Comparison of ENCODE assay signal across 1 cellular context in genomic region chr2:238560234-238560633, GRCh38.
TF ChIP-seq lines count a peak whose summit lies in the region.

No MANE protein-coding gene starts in this region.

TF ChIP-seq in HepG2, 621 proteins besides CTCF, POLR2A, EP300 and RAD21 (continued from another document and continues in another):
- TF ChIP-seq CERS6 (CRISPR knock-in tag; IDR thresholded peaks at IDR 0.05) = no peak
- no peak for TF ChIP-seq ZNF30 (CRISPR knock-in tag; IDR thresholded peaks at IDR 0.05)
- peak; percentile 50 for TF ChIP-seq ZNF687 (CRISPR knock-in tag; IDR thresholded peaks at IDR 0.05)
- no peak for TF ChIP-seq ELF4 (CRISPR knock-in tag; IDR thresholded peaks at IDR 0.05; ENCODE audit: borderline replicate concordance)
- no peak for TF ChIP-seq RARG (CRISPR knock-in tag; IDR thresholded peaks at IDR 0.05; ENCODE audit: low read depth)
- peak; percentile 35; the same call in 1 of the 2 replicates for TF ChIP-seq ZFP91 (CRISPR knock-in tag; IDR thresholded peaks at IDR 0.05; ENCODE audit: borderline replicate concordance)
- no peak for TF ChIP-seq ZNF225 (CRISPR knock-in tag; IDR thresholded peaks at IDR 0.05)
- no peak for TF ChIP-seq ATF7-NPFF (CRISPR knock-in tag; IDR thresholded peaks at IDR 0.05; ENCODE audit: low read depth)
- no peak for TF ChIP-seq ZNF292 (CRISPR knock-in tag; IDR thresholded peaks at IDR 0.05; ENCODE audit: borderline replicate concordance, low read depth)
- TF ChIP-seq MAF1 (CRISPR knock-in tag; IDR thresholded peaks at IDR 0.05; ENCODE audit: borderline replicate concordance) = no peak
- no peak for TF ChIP-seq YY1 (IDR thresholded peaks at IDR 0.05; ENCODE audit: insufficient read depth, insufficient replicate concordance, low read depth, low read length)
- TF ChIP-seq SMC3 (IDR thresholded peaks at IDR 0.05; ENCODE audit: low read length) = peak; percentile 44; the same call in 1 of the 2 replicates
- TF ChIP-seq HNRNPLL (IDR thresholded peaks at IDR 0.05; ENCODE audit: low read depth, low read length, poor library complexity, severe bottlenecking) = no peak
- TF ChIP-seq ZBTB33 (CRISPR knock-in tag; IDR thresholded peaks at IDR 0.05) = peak; percentile 22; the same call in 1 of the 2 replicates
- TF ChIP-seq ZMYM2 (CRISPR knock-in tag; IDR thresholded peaks at IDR 0.05) = no peak
- no peak for TF ChIP-seq ZHX1 (CRISPR knock-in tag; IDR thresholded peaks at IDR 0.05; ENCODE audit: low read depth)
- TF ChIP-seq MED8 (CRISPR knock-in tag; IDR thresholded peaks at IDR 0.05; ENCODE audit: insufficient replicate concordance) = no peak
- no peak for TF ChIP-seq RFX3 (CRISPR knock-in tag; IDR thresholded peaks at IDR 0.05)
- TF ChIP-seq ZBTB46 (CRISPR knock-in tag; IDR thresholded peaks at IDR 0.05; ENCODE audit: borderline replicate concordance) = no peak
- TF ChIP-seq EED (CRISPR knock-in tag; IDR thresholded peaks at IDR 0.05) = 0 out of 2 replicates have a peak, but pooled peaks have one; percentile 20
- no peak for TF ChIP-seq ARID4A (CRISPR knock-in tag; IDR thresholded peaks at IDR 0.05; ENCODE audit: borderline replicate concordance)
- peak; percentile 31; the same call in 1 of the 2 replicates for TF ChIP-seq ZSCAN21 (CRISPR knock-in tag; IDR thresholded peaks at IDR 0.05; ENCODE audit: borderline replicate concordance)
- TF ChIP-seq ZNF281 (CRISPR knock-in tag; IDR thresholded peaks at IDR 0.05; ENCODE audit: borderline replicate concordance) = no peak
- peak; percentile 25; the same call in 1 of the 2 replicates for TF ChIP-seq BHLHE40 (IDR thresholded peaks at IDR 0.05; ENCODE audit: low read length)
- TF ChIP-seq ZZZ3 (CRISPR knock-in tag; IDR thresholded peaks at IDR 0.05; ENCODE audit: borderline replicate concordance) = no peak
- peak; percentile 52 for TF ChIP-seq XRCC5 (optimal IDR thresholded peaks at IDR 0.05; ENCODE audit: low read length)
- TF ChIP-seq IKZF5 (CRISPR knock-in tag; IDR thresholded peaks at IDR 0.05) = peak; percentile 28; the same call in 1 of the 2 replicates
- 0 out of 2 replicates have a peak, but pooled peaks have one; percentile 31 for TF ChIP-seq HDAC2 (CRISPR knock-in tag; IDR thresholded peaks at IDR 0.05)
- TF ChIP-seq ARID3A (IDR thresholded peaks at IDR 0.05; ENCODE audit: low read depth, low read length) = no peak
